In the genomic region with DNA sequence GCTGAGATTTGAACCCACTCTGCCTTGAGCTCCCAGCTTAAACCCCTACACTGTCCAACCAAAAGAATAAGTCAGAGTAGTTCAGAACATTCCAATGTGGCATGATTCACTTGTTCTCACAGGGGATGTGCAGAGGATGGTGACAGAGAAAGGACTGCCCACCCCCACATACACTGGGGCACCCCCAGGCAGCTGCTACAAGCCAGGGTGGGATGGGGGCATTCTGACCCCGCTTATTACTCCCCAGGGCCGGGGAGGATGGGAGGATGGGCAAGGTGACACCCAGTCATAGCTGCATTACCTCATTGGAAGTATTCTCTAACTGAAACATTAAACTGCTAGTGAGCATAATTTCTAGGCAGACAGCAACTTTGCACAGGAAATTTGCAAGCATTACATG, we compare ENCODE assay signal across 23 cellular contexts.
DNase-seq lines count a peak whose midpoint lies in the region; ATAC-seq and TF ChIP-seq lines count a peak whose summit lies in the region.
"Had no signal": no experiment of that assay in that cellular context is flagged by ENCODE, and none has a peak within 500 bp of the region (broad histone marks: within the 10 kb centered on the region; RNA-seq: fewer than 3 reads in every experiment).

No MANE protein-coding gene starts in this region.

- H3K4me1 Mint-ChIP-seq in endothelial cell (ENCODE audit: unreplicated experiment) = peaks cover 9% of the 10 kb centered on the region

- CTCF ChIA-PET in GM10248 (lab: Yijun Ruan, JAX) = no interaction called here

- peak; percentile 30 for DNase-seq in activated CD8-positive, alpha-beta memory T cell treated with anti-CD3 and anti-CD28 coated beads for 24 hours
- DNase-seq in activated CD8-positive, alpha-beta memory T cell treated with anti-CD3 and anti-CD28 coated beads, Interleukin-2, amount 50 U/mL, for 48 hours = no peak
- peak; percentile 67 for DNase-seq in posterior vena cava (ENCODE audit: low spot score)
- DNase-seq in GM10266 (ENCODE audit: extremely low spot score) = no peak
- no peak for DNase-seq in GM10248 (ENCODE audit: extremely low spot score)
- no peak for DNase-seq in endothelial cell (ENCODE audit: low spot score)
- DNase-seq in NCI-H146 treated with DMSO at 0.1 percent for 48 hours (lab: John Stamatoyannopoulos, UW; ENCODE audit: unreplicated experiment) = no peak
- DNase-seq: ACHN, Calu3, DMS79 treated with DMSO at 0.1 percent for 48 hours, GF-D8, GM23248, Kasumi-1, NCI-H1092 treated with DMSO at 0.1 percent for 48 hours, NCI-H1436, NCI-H187 treated with DMSO at 0.1 percent for 48 hours, NCI-H446, NCI-H524 treated with DMSO at 0.1 percent for 48 hours, NCI-H774, SIG-M5 had no signal

- H3K27me3 Mint-ChIP-seq in endothelial cell (ENCODE audit: unreplicated experiment) = peaks cover 3% of the 10 kb centered on the region

- no peak overlapping the region for H3K4me3 Mint-ChIP-seq in endothelial cell (ENCODE audit: unreplicated experiment)
- H3K4me3 Mint-ChIP-seq: H9 had no signal

- intact Hi-C loops in posterior vena cava (cut with DNase I) = no loop called here

- TF ChIP-seq CTCF in GM10266 (IDR thresholded peaks at IDR 0.05; ENCODE audit: control insufficient read depth, insufficient read depth, low read depth, missing control alignments) (no peak), GM10248 (IDR thresholded peaks at IDR 0.05; ENCODE audit: control extremely low read depth, extremely low read depth, low read depth, missing control alignments) (no peak), endothelial cell (IDR thresholded peaks at IDR 0.05; ENCODE audit: unreplicated experiment) (no peak)

- ATAC-seq in esophagus mucosa = peak; percentile 10
- ATAC-seq: K562 had no signal

- POLR2A ChIA-PET in GM10248 (lab: Yijun Ruan, JAX) = no interaction called here

- H3K36me3 Mint-ChIP-seq in endothelial cell (ENCODE audit: low read depth, unreplicated experiment) = no peaks in the 10 kb centered on the region

- no peaks in the 10 kb centered on the region for H3K9me3 Mint-ChIP-seq in endothelial cell (ENCODE audit: unreplicated experiment)
- H3K9me3 Mint-ChIP-seq: H9 had no signal

- no peak overlapping the region for H3K27ac Mint-ChIP-seq in endothelial cell (ENCODE audit: unreplicated experiment)
- H3K27ac Mint-ChIP-seq: H9 had no signal

Comparison
In these comparisons a context has a peak if more than half of its experiments do, and no peak if none do; other contexts are left out.
1. DNase-seq: peak in activated CD8-positive, alpha-beta memory T cell treated with anti-CD3 and anti-CD28 coated beads for 24 hours (single experiment) and posterior vena cava (single experiment); none in activated CD8-positive, alpha-beta memory T cell treated with anti-CD3 and anti-CD28 coated beads, Interleukin-2, amount 50 U/mL, for 48 hours (single experiment), GM10266 (single experiment), GM10248 (single experiment), endothelial cell (single experiment) and NCI-H146 treated with DMSO at 0.1 percent for 48 hours (single experiment).